10 cellular contexts compared by ENCODE assay signal in the genomic region with DNA sequence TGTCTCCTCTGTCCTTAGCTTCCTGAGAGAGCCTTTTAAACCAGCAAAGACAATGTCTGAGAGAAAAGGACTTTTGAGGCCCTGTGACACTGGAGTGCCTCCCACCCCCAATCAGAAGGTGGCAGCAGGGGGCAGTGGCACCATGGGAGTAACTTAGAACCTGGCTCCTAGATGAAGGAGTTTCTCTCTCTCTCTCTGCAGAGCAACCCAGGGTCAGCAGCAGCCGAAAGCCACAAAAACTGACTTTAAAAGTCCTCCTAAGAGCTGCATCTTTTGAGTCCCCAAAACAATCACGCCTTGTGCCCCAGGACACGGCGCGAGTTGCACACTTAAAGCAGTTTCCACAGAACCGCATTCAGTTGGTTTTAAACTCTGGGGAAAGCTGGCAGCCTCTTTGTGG. TPM values are rescaled to one million over a fixed set of nuclear protein-coding genes. Genes with fewer than 3 reads are reported as not detected.
DNase-seq lines count a peak whose midpoint lies in the region; ATAC-seq and TF ChIP-seq lines count a peak whose summit lies in the region.
"Had no signal": no experiment of that assay in that cellular context is flagged by ENCODE, and none has a peak within 500 bp of the region (broad histone marks: within the 10 kb centered on the region; RNA-seq: fewer than 3 reads in every experiment).

No MANE protein-coding gene starts in this region.

- no peak overlapping the region for H3K4me2 ChIP-seq in neural cell (ENCODE audit: low read length)

- H3K4me3 ChIP-seq in HFF-Myc (replicated peaks; ENCODE audit: low read depth, low read length) (no peak overlapping the region), epithelial cell of esophagus (ENCODE audit: low read length) (no peak overlapping the region), neural cell (ENCODE audit: low read length) (no peak overlapping the region)

- ATAC-seq in HG03045 (IDR thresholded peaks at IDR 0.05; ENCODE audit: unreplicated experiment) (no peak), GM19035 (IDR thresholded peaks at IDR 0.05; ENCODE audit: unreplicated experiment) (no peak)
- ATAC-seq: T-cell had no signal

- no peak overlapping the region for H2AFZ ChIP-seq in neural cell (ENCODE audit: low read depth, low read length)

- no peaks in the 10 kb centered on the region for H3F3A ChIP-seq in neural cell (ENCODE audit: insufficient read depth, low read length, poor library complexity, severe bottlenecking)

- TF ChIP-seq CTCF in HFF-Myc (IDR thresholded peaks at IDR 0.05; ENCODE audit: low read depth, low read length, missing control alignments) (peak; percentile 75), epithelial cell of esophagus (IDR thresholded peaks at IDR 0.05; ENCODE audit: insufficient read depth, low read depth, low read length, missing control alignments) (peak; percentile 84), neural cell (IDR thresholded peaks at IDR 0.05; ENCODE audit: poor library complexity, severe bottlenecking) (peak; percentile 12)

- H4K20me1 ChIP-seq in neural cell (ENCODE audit: insufficient read depth) = no peaks in the 10 kb centered on the region

- H3K9me2 ChIP-seq in neural cell (ENCODE audit: insufficient read depth, low read length) = no peaks in the 10 kb centered on the region

- DNase-seq in DMS114 treated with DMSO at 0.1 percent for 48 hours (lab: John Stamatoyannopoulos, UW; ENCODE audit: unreplicated experiment) (peak; percentile 36), HFF-Myc (ENCODE audit: extremely low read depth, low read depth) (no peak), RPMI7951 (ENCODE audit: low read depth) (peak; percentile 68), epithelial cell of esophagus (ENCODE audit: low read depth) (peak; percentile 65)
- no peak for DNase-seq in effector CD4-positive, alpha-beta T cell
- DNase-seq: naive B cell had no signal

- H3K27ac ChIP-seq in neural cell (ENCODE audit: low read length) = no peak overlapping the region

- no peaks in the 10 kb centered on the region for H3K36me3 ChIP-seq in neural cell (ENCODE audit: insufficient read depth, low read length)

- peak; percentile 22 for TF ChIP-seq RAD21 in neural cell (conservative IDR thresholded peaks at IDR 0.05)

- no peak for TF ChIP-seq EP300 in neural cell (conservative IDR thresholded peaks at IDR 0.05; ENCODE audit: poor library complexity, severe bottlenecking)

- H3K27me3 ChIP-seq in neural cell (ENCODE audit: insufficient read depth, low read depth, low read length) = no peaks in the 10 kb centered on the region

- H3K9me3 ChIP-seq in neural cell (ENCODE audit: low read length) = no peaks in the 10 kb centered on the region

- H3K79me2 ChIP-seq in neural cell (replicated peaks; ENCODE audit: insufficient read depth, low read length) = no peaks in the 10 kb centered on the region

- H3K9ac ChIP-seq in neural cell (ENCODE audit: low read length) = no peak overlapping the region

TF ChIP-seq in neural cell, 6 proteins besides CTCF, POLR2A, EP300 and RAD21:
- TF ChIP-seq EZH2 (IDR thresholded peaks at IDR 0.05; ENCODE audit: borderline replicate concordance, insufficient read depth, low read length, poor library complexity, severe bottlenecking) (no peak), TAF1 (IDR thresholded peaks at IDR 0.05; ENCODE audit: low read depth) (no peak), MXI1 (conservative IDR thresholded peaks at IDR 0.05; ENCODE audit: poor library complexity, severe bottlenecking) (no peak), POLR2AphosphoS5 (IDR thresholded peaks at IDR 0.05) (no peak), SMC3 (conservative IDR thresholded peaks at IDR 0.05; ENCODE audit: poor library complexity) (no peak)
- TF ChIP-seq, protein P1, sequence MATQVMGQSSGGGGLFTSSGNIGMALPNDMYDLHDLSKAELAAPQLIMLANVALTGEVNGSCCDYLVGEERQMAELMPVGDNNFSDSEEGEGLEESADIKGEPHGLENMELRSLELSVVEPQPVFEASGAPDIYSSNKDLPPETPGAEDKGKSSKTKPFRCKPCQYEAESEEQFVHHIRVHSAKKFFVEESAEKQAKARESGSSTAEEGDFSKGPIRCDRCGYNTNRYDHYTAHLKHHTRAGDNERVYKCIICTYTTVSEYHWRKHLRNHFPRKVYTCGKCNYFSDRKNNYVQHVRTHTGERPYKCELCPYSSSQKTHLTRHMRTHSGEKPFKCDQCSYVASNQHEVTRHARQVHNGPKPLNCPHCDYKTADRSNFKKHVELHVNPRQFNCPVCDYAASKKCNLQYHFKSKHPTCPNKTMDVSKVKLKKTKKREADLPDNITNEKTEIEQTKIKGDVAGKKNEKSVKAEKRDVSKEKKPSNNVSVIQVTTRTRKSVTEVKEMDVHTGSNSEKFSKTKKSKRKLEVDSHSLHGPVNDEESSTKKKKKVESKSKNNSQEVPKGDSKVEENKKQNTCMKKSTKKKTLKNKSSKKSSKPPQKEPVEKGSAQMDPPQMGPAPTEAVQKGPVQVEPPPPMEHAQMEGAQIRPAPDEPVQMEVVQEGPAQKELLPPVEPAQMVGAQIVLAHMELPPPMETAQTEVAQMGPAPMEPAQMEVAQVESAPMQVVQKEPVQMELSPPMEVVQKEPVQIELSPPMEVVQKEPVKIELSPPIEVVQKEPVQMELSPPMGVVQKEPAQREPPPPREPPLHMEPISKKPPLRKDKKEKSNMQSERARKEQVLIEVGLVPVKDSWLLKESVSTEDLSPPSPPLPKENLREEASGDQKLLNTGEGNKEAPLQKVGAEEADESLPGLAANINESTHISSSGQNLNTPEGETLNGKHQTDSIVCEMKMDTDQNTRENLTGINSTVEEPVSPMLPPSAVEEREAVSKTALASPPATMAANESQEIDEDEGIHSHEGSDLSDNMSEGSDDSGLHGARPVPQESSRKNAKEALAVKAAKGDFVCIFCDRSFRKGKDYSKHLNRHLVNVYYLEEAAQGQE (IDR thresholded peaks at IDR 0.05; ENCODE audit: borderline replicate concordance) = no peak

RNA-seq across cellular contexts. Expression of gene TCP11, which starts 5.3 kb away (rescaled TPM):
- 0.49 TPM in 1 of 2 replicates, not detected in the other for total RNA-seq in RPMI7951 (2014; rRNA removed; shearing (Covaris generic))
- polyA plus RNA-seq in neural cell = 0.92 TPM in 1 of 2 replicates, not detected in the other
- 0.49 TPM in 1 of 2 replicates, not detected in the other for polyA minus RNA-seq in neural cell
- total RNA-seq: T-cell had no signal

Comparison
In these comparisons a context has a peak if more than half of its experiments do, and no peak if none do; other contexts are left out.
1. DNase-seq: peak in DMS114 treated with DMSO at 0.1 percent for 48 hours (single experiment), RPMI7951 (single experiment) and epithelial cell of esophagus (single experiment); none in HFF-Myc (single experiment) and effector CD4-positive, alpha-beta T cell (single experiment).
2. CTCF ChIP-seq: peak in every context shown above with its lines; median percentile 84 in epithelial cell of esophagus; 75 in HFF-Myc; 12 in neural cell.